In genomic region chr1:246492611-246493245, GRCh38 we compare ENCODE assay signal across 8 cellular contexts. TPM values are rescaled to one million over a fixed set of nuclear protein-coding genes. Genes with fewer than 3 reads are reported as not detected.
A peak's percentile ranks its signal among the peaks of the same experiment; 100 is the strongest.
DNase-seq lines count a peak whose midpoint lies in the region; ATAC-seq and TF ChIP-seq lines count a peak whose summit lies in the region.

No MANE protein-coding gene starts in this region.

- peaks cover 3% of the 10 kb centered on the region; the same call in 1 of the 2 replicates for H4K20me1 ChIP-seq in DOHH2 (ENCODE audit: control insufficient read depth, insufficient read depth, low read depth, low read length)

- no peaks in the 10 kb centered on the region for H3K9me2 ChIP-seq in DOHH2 (replicated peaks; ENCODE audit: control insufficient read depth, low read length)

- H3K9me3 Mint-ChIP-seq in activated naive CD4-positive, alpha-beta T cell treated with anti-CD3 and anti-CD28 coated beads for 36 hours = no peaks in the 10 kb centered on the region

- no peak overlapping the region for H3K4me2 ChIP-seq in DOHH2 (ENCODE audit: low read length)

- no peaks in the 10 kb centered on the region for H3K27me3 Mint-ChIP-seq in activated naive CD4-positive, alpha-beta T cell treated with anti-CD3 and anti-CD28 coated beads for 36 hours (ENCODE audit: low read depth)

- DNase-seq in HS-27A (ENCODE audit: low read depth) (peak; percentile 23), NCI-H82 (lab: John Stamatoyannopoulos, UW) (peak; percentile 93), glomerular visceral epithelial cell (ENCODE audit: extremely low spot score) (peak; percentile 71), pons (ENCODE audit: low spot score) (peak; percentile 82)
- peak; percentile 84 for DNase-seq in activated naive CD4-positive, alpha-beta T cell treated with anti-CD3 and anti-CD28 coated beads for 36 hours

- intact Hi-C loops in activated naive CD4-positive, alpha-beta T cell treated with anti-CD3 and anti-CD28 coated beads for 36 hours (cut with micrococcal nuclease) = loop anchor here (1.0 to 5.0 kb wide), 3 partner anchors 375 to 1339 kb away; no protein-coding TSS in a partner anchor

- no peaks in the 10 kb centered on the region for H3K36me3 ChIP-seq in DOHH2 (ENCODE audit: control insufficient read depth, low read length)

- peaks cover 14% of the 10 kb centered on the region for H3K4me1 ChIP-seq in DOHH2 (ENCODE audit: control insufficient read depth, low read length)

- no peak overlapping the region for H3K4me3 ChIP-seq in DOHH2 (ENCODE audit: low read length)

- H3K27me3 ChIP-seq in DOHH2 (ENCODE audit: control insufficient read depth, low read length) = no peaks in the 10 kb centered on the region

- H3K27ac Mint-ChIP-seq in activated naive CD4-positive, alpha-beta T cell treated with anti-CD3 and anti-CD28 coated beads for 36 hours = no peak overlapping the region

- H3K79me2 ChIP-seq in DOHH2 (ENCODE audit: control insufficient read depth, low read length) = peaks cover 58% of the 10 kb centered on the region

- peak; percentile 71 for TF ChIP-seq CTCF in DOHH2 (IDR thresholded peaks at IDR 0.05; ENCODE audit: low read depth, low read length, poor library complexity, severe bottlenecking)

- H3K36me3 Mint-ChIP-seq in activated naive CD4-positive, alpha-beta T cell treated with anti-CD3 and anti-CD28 coated beads for 36 hours (ENCODE audit: low read depth) = peaks cover 3% of the 10 kb centered on the region

- H3K9me3 ChIP-seq in DOHH2 (ENCODE audit: control insufficient read depth, insufficient read depth, low read length) = no peaks in the 10 kb centered on the region

- no peak overlapping the region for H3K27ac ChIP-seq in DOHH2 (ENCODE audit: low read depth, low read length)

- no peak overlapping the region for H3K4me3 Mint-ChIP-seq in activated naive CD4-positive, alpha-beta T cell treated with anti-CD3 and anti-CD28 coated beads for 36 hours

- H3K4me1 Mint-ChIP-seq in activated naive CD4-positive, alpha-beta T cell treated with anti-CD3 and anti-CD28 coated beads for 36 hours (ENCODE audit: low read depth) = peaks cover 12% of the 10 kb centered on the region

- peaks cover 3% of the 10 kb centered on the region; the same call in 1 of the 2 replicates for H3F3A ChIP-seq in DOHH2 (ENCODE audit: control insufficient read depth, insufficient read depth)

- CTCF ChIA-PET in activated naive CD4-positive, alpha-beta T cell treated with anti-CD3 and anti-CD28 coated beads for 36 hours (lab: Charles Lee) = interaction anchor here (0.8 to 2.1 kb wide), 9 partner anchors 10 to 1340 kb away, joined by 3 to 7 read pairs (median 4); no protein-coding TSS in a partner anchor

- ATAC-seq in GM19035 (IDR thresholded peaks at IDR 0.05; ENCODE audit: unreplicated experiment) (no peak), GM21529 (IDR thresholded peaks at IDR 0.05; ENCODE audit: unreplicated experiment) (no peak)

RNA-seq across cellular contexts. Expression of gene SMYD3, which starts 14.4 kb away (rescaled TPM):
- total RNA-seq in activated naive CD4-positive, alpha-beta T cell treated with anti-CD3 and anti-CD28 coated beads for 36 hours = 10 to 100 TPM; 21.3 to 21.4 TPM

Comparison
In these comparisons a context has a peak if more than half of its experiments do, and no peak if none do; other contexts are left out.
1. DNase-seq: peak in every context shown above with its lines; median percentile 93 in NCI-H82; 84 in activated naive CD4-positive, alpha-beta T cell treated with anti-CD3 and anti-CD28 coated beads for 36 hours; 82 in pons; 71 in glomerular visceral epithelial cell; 23 in HS-27A.